21 cellular contexts compared by ENCODE assay signal in the genomic region with DNA sequence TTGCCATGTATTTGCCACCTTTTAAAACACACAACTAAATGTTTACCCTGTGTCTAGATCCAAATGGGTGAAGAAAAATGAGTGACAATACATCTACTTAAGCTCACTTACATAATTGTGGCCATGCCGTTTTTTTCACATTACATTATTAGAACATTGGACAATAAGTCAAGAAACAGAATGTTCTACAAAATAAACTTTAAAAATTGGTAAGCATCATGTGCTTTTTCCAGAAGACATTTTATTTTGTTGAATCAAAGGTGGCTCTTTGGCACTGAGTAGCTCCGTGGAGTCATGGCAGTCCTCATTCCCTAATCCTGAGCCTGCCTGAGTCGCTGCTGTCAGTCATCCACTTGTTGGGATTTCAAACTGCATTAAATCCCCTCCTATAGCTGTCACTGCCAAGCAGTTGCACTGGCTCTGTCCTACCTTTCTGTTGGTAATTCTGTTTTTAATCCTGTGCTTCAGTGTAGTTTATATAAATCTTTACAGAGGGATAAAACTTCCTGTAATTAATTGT.
DNase-seq lines count a peak whose midpoint lies in the region; TF ChIP-seq lines count a peak whose summit lies in the region.
"Had no signal": no experiment of that assay in that cellular context is flagged by ENCODE, and none has a peak within 500 bp of the region (broad histone marks: within the 10 kb centered on the region; RNA-seq: fewer than 3 reads in every experiment).

No MANE protein-coding gene starts in this region.

- no peaks in the 10 kb centered on the region for H3K36me3 Mint-ChIP-seq in T-helper 2 cell treated with Interferon-gamma antibody and Interleukin-4, amounts not matched to agents 5 μg/mL and 100 μg/mL, for 36 hours (ENCODE audit: low read depth)
- H3K36me3 Mint-ChIP-seq: activated naive CD4-positive, alpha-beta T cell treated with anti-CD3 and anti-CD28 coated beads, Interleukin-2, amount 50 U/mL, for 72 hours; CD8-positive, alpha-beta memory T cell; natural killer cell treated with Interleukin-12 subunit alpha and Interleukin-12 subunit beta and Interleukin-15 and Interleukin-18, amount 100 ng/mL, for 72 hours had no signal

- H3K4me3 ChIP-seq in SK-N-MC (no peak overlapping the region), muscle layer of duodenum (ENCODE audit: low read depth in 1 of 2, low read length in 2 of 2) (no peak overlapping the region), tibial artery (no peak overlapping the region)
- H3K4me3 ChIP-seq: pancreas, right lobe of liver had no signal

- H3K9ac ChIP-seq in SK-N-MC (ENCODE audit: insufficient read length), result no peak overlapping the region

- H3K9me3 Mint-ChIP-seq in T-helper 2 cell treated with Interferon-gamma antibody and Interleukin-4, amounts not matched to agents 5 μg/mL and 100 μg/mL, for 36 hours, result no peaks in the 10 kb centered on the region

- H3K27me3 Mint-ChIP-seq in T-helper 2 cell treated with Interferon-gamma antibody and Interleukin-4, amounts not matched to agents 5 μg/mL and 100 μg/mL, for 36 hours (ENCODE audit: low read depth), result peaks cover 35% of the 10 kb centered on the region

- no peak overlapping the region for H3K27ac Mint-ChIP-seq in T-helper 2 cell treated with Interferon-gamma antibody and Interleukin-4, amounts not matched to agents 5 μg/mL and 100 μg/mL, for 36 hours
- H3K27ac Mint-ChIP-seq: activated naive CD4-positive, alpha-beta T cell treated with anti-CD3 and anti-CD28 coated beads, Interleukin-2, amount 50 U/mL, for 72 hours; CD8-positive, alpha-beta memory T cell; effector memory CD8-positive, alpha-beta T cell; natural killer cell treated with Interleukin-12 subunit alpha and Interleukin-12 subunit beta and Interleukin-15 and Interleukin-18, amount 100 ng/mL, for 72 hours had no signal

- peak overlapping the region; percentile 78 for H3K27ac ChIP-seq in SK-N-MC
- peak overlapping the region; percentile 56 for H3K27ac ChIP-seq in muscle layer of duodenum (ENCODE audit: low read length)
- peak overlapping the region; percentile 73 to 80 for H3K27ac ChIP-seq in tibial artery
- H3K27ac ChIP-seq: pancreas, right lobe of liver had no signal

- intact Hi-C loops in tibial artery (cut with DNase I; ENCODE audit: low total_unique reads), result no loop called here

- TF ChIP-seq CTCF in tibial artery (IDR thresholded peaks at IDR 0.05), result no peak

- H3K9me3 ChIP-seq in SK-N-MC (ENCODE audit: low read depth, low read length) (no peaks in the 10 kb centered on the region), muscle layer of duodenum (ENCODE audit: control insufficient read depth in 1 of 2, low read length in 2 of 2) (no peaks in the 10 kb centered on the region), tibial artery (no peaks in the 10 kb centered on the region)
- H3K9me3 ChIP-seq: pancreas, right lobe of liver had no signal

- peaks cover 88% of the 10 kb centered on the region for H3K36me3 ChIP-seq in SK-N-MC (ENCODE audit: insufficient read depth, low read length)
- peaks cover 0 to 7% of the 10 kb centered on the region in 2 donors for H3K36me3 ChIP-seq in muscle layer of duodenum (ENCODE audit: control insufficient read depth in 1 of 2, insufficient read depth in 2 of 2, low read length in 2 of 2)
- H3K36me3 ChIP-seq in tibial artery, result peaks cover 13 to 23% (median 22%) of the 10 kb centered on the region in 3 donors
- H3K36me3 ChIP-seq: pancreas, right lobe of liver had no signal

- H3K4me3 Mint-ChIP-seq in T-helper 2 cell treated with Interferon-gamma antibody and Interleukin-4, amounts not matched to agents 5 μg/mL and 100 μg/mL, for 36 hours, result no peak overlapping the region
- H3K4me3 Mint-ChIP-seq: CD8-positive, alpha-beta memory T cell; effector memory CD8-positive, alpha-beta T cell; natural killer cell treated with Interleukin-12 subunit alpha and Interleukin-12 subunit beta and Interleukin-15 and Interleukin-18, amount 100 ng/mL, for 72 hours had no signal

- no peaks in the 10 kb centered on the region for H3K27me3 ChIP-seq in muscle layer of duodenum (ENCODE audit: low read depth, low read length)
- no peaks in the 10 kb centered on the region for H3K27me3 ChIP-seq in tibial artery
- H3K27me3 ChIP-seq: pancreas, right lobe of liver had no signal

- peak; percentile 14 to 57 for DNase-seq in NCI-H524 (lab: John Stamatoyannopoulos, UW)
- DNase-seq in NCI-H524 treated with DMSO at 0.1 percent for 48 hours (lab: John Stamatoyannopoulos, UW), result no peak
- no peak for DNase-seq in SK-N-MC (ENCODE audit: low read depth, low spot score)
- DNase-seq in tibial artery, result no peak
- DNase-seq in T-helper 2 cell treated with Interferon-gamma antibody and Interleukin-4, amounts not matched to agents 5 μg/mL and 100 μg/mL, for 36 hours (ENCODE audit: low spot score), result no peak
- DNase-seq in activated gamma-delta T cell treated with Interleukin-2 at 50 U/mL for 16 hours, result no peak
- DNase-seq in dedifferentiated amniotic fluid mesenchymal stem cell (ENCODE audit: extremely low spot score), result no peak
- DNase-seq: 8988T; activated CD4-positive, alpha-beta T cell treated with anti-CD3 and anti-CD28 coated beads for 48 hours; CD8-positive, alpha-beta memory T cell; DMS153; effector memory CD8-positive, alpha-beta T cell; Karpas-422; NCI-H1694 treated with DMSO at 0.1 percent for 48 hours; NCI-H748 treated with DMSO at 0.1 percent for 48 hours; pancreas; right lobe of liver; SHP77 had no signal

- H3K4me1 Mint-ChIP-seq in T-helper 2 cell treated with Interferon-gamma antibody and Interleukin-4, amounts not matched to agents 5 μg/mL and 100 μg/mL, for 36 hours (ENCODE audit: low read depth), result no peaks in the 10 kb centered on the region
- H3K4me1 Mint-ChIP-seq: CD8-positive, alpha-beta memory T cell had no signal

- H3K4me1 ChIP-seq in muscle layer of duodenum (ENCODE audit: control insufficient read depth in 1 of 2, insufficient read depth in 2 of 2, low read length in 2 of 2) (no peaks in the 10 kb centered on the region), tibial artery (peaks cover 0 to 97% (median 45%) of the 10 kb centered on the region in 4 donors)
- H3K4me1 ChIP-seq: pancreas, right lobe of liver had no signal

Comparison
In these comparisons a context has a peak if more than half of its experiments do, and no peak if none do; other contexts are left out.
1. DNase-seq: peak in NCI-H524 (2 of 2); none in NCI-H524 treated with DMSO at 0.1 percent for 48 hours (single experiment), SK-N-MC (single experiment), tibial artery (0 of 2), T-helper 2 cell treated with Interferon-gamma antibody and Interleukin-4, amounts not matched to agents 5 μg/mL and 100 μg/mL, for 36 hours (single experiment), activated gamma-delta T cell treated with Interleukin-2 at 50 U/mL for 16 hours (single experiment) and dedifferentiated amniotic fluid mesenchymal stem cell (single experiment).
2. Peak in every context shown above with its lines, with median percentiles within 50 percentile points of each other: H3K27ac ChIP-seq.